In genomic region chr20:11522359-11522758, GRCh38 we compare ENCODE assay signal across 23 cellular contexts.
"Had no signal": no experiment of that assay in that cellular context is flagged by ENCODE, and none has a peak within 500 bp of the region (broad histone marks: within the 10 kb centered on the region; RNA-seq: fewer than 3 reads in every experiment).

No MANE protein-coding gene starts in this region.

- H3K4me3 ChIP-seq: ascending aorta, cardiac muscle cell, lung, tibial artery, uterus had no signal

- ATAC-seq: activated CD4-positive, CD25-positive, alpha-beta regulatory T cell treated with anti-CD3 and anti-CD28 coated beads, Interleukin-2, amount 50 U/mL, for 24 hours; activated naive CD8-positive, alpha-beta T cell treated with anti-CD3 and anti-CD28 coated beads, Interleukin-2, amount 50 U/mL, for 24 hours; activated T-cell treated with anti-CD3 and anti-CD28 coated beads, Interleukin-2, amount 50 U/mL, for 4 hours; effector memory CD8-positive, alpha-beta T cell; foreskin keratinocyte; sciatic nerve; SK-N-SH treated with all-trans-retinoic acid at 6 μM for 48 hours had no signal

- H2AFZ ChIP-seq: parathyroid adenoma had no signal

- H3K9me3 ChIP-seq: uterus had no signal

- H3K36me3 ChIP-seq: ascending aorta, cardiac muscle cell, tibial artery, uterus had no signal

- H3K27me3 ChIP-seq: ascending aorta, cardiac muscle cell, foreskin keratinocyte, tibial artery, uterus had no signal

- H3K27ac ChIP-seq: ascending aorta, cardiac muscle cell, foreskin keratinocyte, parathyroid adenoma, tibial artery, uterus had no signal

- H3K9ac ChIP-seq: parathyroid adenoma had no signal

- H3K4me1 ChIP-seq: ascending aorta, foreskin keratinocyte, parathyroid adenoma, tibial artery, uterus had no signal

- DNase-seq: activated CD4-positive, alpha-beta T cell treated with anti-CD3 and anti-CD28 coated beads, Interleukin-2, amount 50 U/mL, for 1 hour; activated CD8-positive, alpha-beta memory T cell treated with anti-CD3 and anti-CD28 coated beads, Interleukin-2, amount 50 U/mL, for 4 hours; activated naive CD4-positive, alpha-beta T cell treated with anti-CD3 and anti-CD28 coated beads, Interleukin-2, amount 10 ng/mL, durations not matched to agents 7 days and 5 days; activated naive CD8-positive, alpha-beta T cell treated with anti-CD3 and anti-CD28 coated beads, Interleukin-2, amount 50 U/mL, for 24 hours; activated T-cell treated with anti-CD3 and anti-CD28 coated beads, Interleukin-2, amount 50 U/mL, for 4 hours; dermis blood vessel endothelial cell; effector memory CD8-positive, alpha-beta T cell; foreskin keratinocyte; glutamatergic neuron; hippocampal formation; islet precursor cell; stimulated activated naive CD4-positive, alpha-beta T cell; T-helper 1 cell; T-helper 9 cell; tibial artery; uterus had no signal
